In genomic region chr12:66170606-66171005, GRCh38 we compare ENCODE assay signal across 1 cellular context.
TF ChIP-seq lines count a peak whose summit lies in the region.

No MANE protein-coding gene starts in this region.

TF ChIP-seq in endothelial cell of umbilical vein, 7 proteins besides CTCF, POLR2A, EP300 and RAD21:
- no peak for TF ChIP-seq JUN (IDR thresholded peaks at IDR 0.05; ENCODE audit: borderline replicate concordance, insufficient read depth, insufficient read length, low read depth)
- TF ChIP-seq FOS (IDR thresholded peaks at IDR 0.05; ENCODE audit: borderline replicate concordance, insufficient read depth, low read length), result no peak
- TF ChIP-seq, protein P1, sequence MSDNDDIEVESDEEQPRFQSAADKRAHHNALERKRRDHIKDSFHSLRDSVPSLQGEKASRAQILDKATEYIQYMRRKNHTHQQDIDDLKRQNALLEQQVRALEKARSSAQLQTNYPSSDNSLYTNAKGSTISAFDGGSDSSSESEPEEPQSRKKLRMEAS (IDR thresholded peaks at IDR 0.05; ENCODE audit: insufficient read depth, insufficient read length), result no peak
- TF ChIP-seq EZH2 (IDR thresholded peaks at IDR 0.05; ENCODE audit: borderline replicate concordance, low read depth, low read length, severe bottlenecking), result no peak
- TF ChIP-seq POLR2AphosphoS5 (IDR thresholded peaks at IDR 0.05; ENCODE audit: insufficient read depth, low read depth, low read length), result no peak
- TF ChIP-seq MYC (IDR thresholded peaks at IDR 0.05; ENCODE audit: low read depth, low read length), result no peak
- TF ChIP-seq GATA2 (IDR thresholded peaks at IDR 0.05; ENCODE audit: insufficient read depth, insufficient read length, low read depth, low read length), result no peak
